Comparison of ENCODE assay signal across 30 cellular contexts in the genomic region with DNA sequence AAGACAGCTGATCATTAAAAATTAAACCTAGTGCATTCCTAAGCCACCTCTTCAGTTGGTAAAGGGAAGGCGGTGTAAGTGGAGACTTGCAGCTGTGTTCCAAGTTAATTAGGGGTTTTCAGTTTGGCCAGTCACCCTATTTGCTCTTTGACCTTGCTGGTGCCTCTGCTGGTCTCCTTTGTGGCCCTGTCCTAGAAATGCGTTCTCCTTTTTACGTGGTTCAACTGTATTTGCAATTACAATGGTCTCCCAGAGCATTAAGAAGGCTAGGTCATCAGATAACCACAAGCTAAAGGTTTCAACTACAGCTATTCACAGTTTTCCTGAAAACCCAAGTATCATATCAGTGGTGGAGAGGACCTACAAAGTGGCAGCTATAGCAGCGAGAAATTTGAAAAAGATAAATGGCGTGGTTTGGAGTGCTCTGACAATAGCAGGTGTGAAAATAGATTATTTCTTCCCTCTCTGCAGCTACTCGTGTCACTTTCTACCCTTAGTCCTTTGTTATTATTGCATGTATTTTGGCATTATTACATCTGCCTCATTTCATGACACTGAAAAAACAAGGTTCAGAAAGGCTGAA.
DNase-seq lines count a peak whose midpoint lies in the region; ATAC-seq, FAIRE-seq and TF ChIP-seq lines count a peak whose summit lies in the region.
"Had no signal": no experiment of that assay in that cellular context is flagged by ENCODE, and none has a peak within 500 bp of the region (broad histone marks: within the 10 kb centered on the region; RNA-seq: fewer than 3 reads in every experiment).

No MANE protein-coding gene starts in this region.

- no peaks in the 10 kb centered on the region for H3K4me1 ChIP-seq in astrocyte (ENCODE audit: insufficient read depth, low read length)
- peaks cover 14% of the 10 kb centered on the region for H3K4me1 ChIP-seq in neural progenitor cell
- H3K4me1 ChIP-seq: esophagus squamous epithelium, pancreas had no signal

- H3K9me3 ChIP-seq in astrocyte (ENCODE audit: insufficient read depth, low read depth, low read length) (no peaks in the 10 kb centered on the region), neural progenitor cell (ENCODE audit: low read depth) (no peaks in the 10 kb centered on the region)
- H3K9me3 ChIP-seq: esophagus squamous epithelium, heart left ventricle, pancreas had no signal

- H3K36me3 Mint-ChIP-seq in astrocyte (ENCODE audit: low read depth, unreplicated experiment) = no peaks in the 10 kb centered on the region
- H3K36me3 Mint-ChIP-seq in neural progenitor cell = no peaks in the 10 kb centered on the region
- H3K36me3 Mint-ChIP-seq: natural killer cell treated with Interleukin-12 subunit alpha and Interleukin-12 subunit beta and Interleukin-15 and Interleukin-18, amount 100 ng/mL, for 72 hours; stimulated activated memory B cell treated with anti-CD40 and anti-IgM and Interleukin-4, amounts not matched to agents 10 μg/mL and 1 μg/mL and 100 μg/mL, for 72 hours had no signal

- H3K36me3 ChIP-seq in astrocyte (ENCODE audit: insufficient read depth, low read length) = no peaks in the 10 kb centered on the region
- no peaks in the 10 kb centered on the region for H3K36me3 ChIP-seq in neural progenitor cell
- H3K36me3 ChIP-seq: esophagus squamous epithelium, heart left ventricle, pancreas, WERI-Rb-1 had no signal

- H3K27ac ChIP-seq in astrocyte (ENCODE audit: low read depth, low read length) (no peak overlapping the region), neural progenitor cell (no peak overlapping the region)
- H3K27ac ChIP-seq: BLaER1 treated with 17β-estradiol and CSF1 and Interleukin-3, amounts not matched to agents 10 nM and 100 nM; esophagus squamous epithelium; heart left ventricle; pancreas; WERI-Rb-1 had no signal

- TF ChIP-seq CTCF in astrocyte (IDR thresholded peaks at IDR 0.05; ENCODE audit: insufficient read depth, low read depth, low read length) = no peak
- no peak for TF ChIP-seq CTCF in neural progenitor cell (IDR thresholded peaks at IDR 0.05)

- H3F3A ChIP-seq in neural progenitor cell (ENCODE audit: low read depth) = peaks cover 5% of the 10 kb centered on the region

- ATAC-seq in GM21825 (IDR thresholded peaks at IDR 0.05; ENCODE audit: unreplicated experiment) (no peak), GM18870 (IDR thresholded peaks at IDR 0.05; ENCODE audit: unreplicated experiment) (no peak)
- ATAC-seq: activated T-cell treated with anti-CD3 and anti-CD28 coated beads, Interleukin-2, amount 50 U/mL, for 4 hours; HCT116; HepG2; natural killer cell treated with Interleukin-12 subunit alpha and Interleukin-12 subunit beta and Interleukin-15 and Interleukin-18, amount 100 ng/mL, for 72 hours; Panc1; pancreas; stimulated activated memory B cell treated with anti-CD40 and anti-IgM and Interleukin-4, amounts not matched to agents 10 μg/mL and 1 μg/mL and 100 μg/mL, for 72 hours had no signal

- no peak for DNase-seq in Jurkat, Clone E6-1 (ENCODE audit: low read depth, low spot score)
- DNase-seq in NCI-H2227 (lab: John Stamatoyannopoulos, UW; ENCODE audit: unreplicated experiment) (peak; percentile 9), astrocyte (ENCODE audit: low read depth) (peak; percentile 17), neural progenitor cell (ENCODE audit: low spot score) (peak; percentile 61), HUDEP-2 (lab: John Stamatoyannopoulos, UW; ENCODE audit: unreplicated experiment in 76 of 76) (no peak)
- DNase-seq: activated CD4-positive, alpha-beta T cell treated with anti-CD3 and anti-CD28 coated beads, Interleukin-2, amount 50 U/mL, for 1 hour; activated gamma-delta T cell; activated T-cell treated with anti-CD3 and anti-CD28 coated beads, Interleukin-2, amount 50 U/mL, for 4 hours; dermis blood vessel endothelial cell; esophagus squamous epithelium; foreskin melanocyte; heart left ventricle; islet precursor cell; NCI-H1930; NCI-H526; pancreas; SHP77 treated with DMSO at 0.1 percent for 48 hours; WERI-Rb-1 had no signal

- H3K4me1 Mint-ChIP-seq in astrocyte (ENCODE audit: low read depth, unreplicated experiment) (peaks cover 33% of the 10 kb centered on the region), neural progenitor cell (peaks cover 19% of the 10 kb centered on the region)
- H3K4me1 Mint-ChIP-seq: stimulated activated memory B cell treated with anti-CD40 and anti-IgM and Interleukin-4, amounts not matched to agents 10 μg/mL and 1 μg/mL and 100 μg/mL, for 72 hours had no signal

- H3K27me3 ChIP-seq in astrocyte (ENCODE audit: insufficient read depth, low read length) (no peaks in the 10 kb centered on the region), neural progenitor cell (no peaks in the 10 kb centered on the region)
- H3K27me3 ChIP-seq: BLaER1 treated with 17β-estradiol and CSF1 and Interleukin-3, amounts not matched to agents 10 nM and 100 nM; esophagus squamous epithelium; heart left ventricle; pancreas had no signal

- no peak overlapping the region for H3K27ac Mint-ChIP-seq in astrocyte (ENCODE audit: unreplicated experiment)
- peak overlapping the region; percentile 50 for H3K27ac Mint-ChIP-seq in neural progenitor cell
- H3K27ac Mint-ChIP-seq: natural killer cell treated with Interleukin-12 subunit alpha and Interleukin-12 subunit beta and Interleukin-15 and Interleukin-18, amount 100 ng/mL, for 72 hours; stimulated activated memory B cell treated with anti-CD40 and anti-IgM and Interleukin-4, amounts not matched to agents 10 μg/mL and 1 μg/mL and 100 μg/mL, for 72 hours; T-helper 2 cell treated with Interferon-gamma antibody and Interleukin-4, amounts not matched to agents 5 μg/mL and 100 μg/mL, for 36 hours had no signal

- H3K4me2 ChIP-seq in astrocyte (ENCODE audit: low read length) (no peak overlapping the region), neural progenitor cell (peak overlapping the region; percentile 30)

- no peak for FAIRE-seq in astrocyte (lab: Jason Lieb, UNC)
- FAIRE-seq: endometrium, GM12892, HepG2, pancreas had no signal

- H3K9ac ChIP-seq in astrocyte (ENCODE audit: low read length) (no peak overlapping the region), neural progenitor cell (no peak overlapping the region)
- H3K9ac ChIP-seq: BLaER1 treated with 17β-estradiol and CSF1 and Interleukin-3, amounts not matched to agents 10 nM and 100 nM had no signal

- H3K79me2 ChIP-seq in astrocyte (ENCODE audit: insufficient read depth, low read length) = no peaks in the 10 kb centered on the region
- no peaks in the 10 kb centered on the region for H3K79me2 ChIP-seq in neural progenitor cell (ENCODE audit: low read depth)

- H3K27me3 Mint-ChIP-seq in astrocyte (ENCODE audit: low read depth, unreplicated experiment) = no peaks in the 10 kb centered on the region
- H3K27me3 Mint-ChIP-seq in neural progenitor cell (ENCODE audit: insufficient read depth, low read depth) = no peaks in the 10 kb centered on the region

- H2AFZ ChIP-seq in astrocyte (ENCODE audit: low read depth, low read length) = no peak overlapping the region
- no peak overlapping the region for H2AFZ ChIP-seq in neural progenitor cell (replicated peaks)

- H3K4me3 ChIP-seq in Jurkat, Clone E6-1 (ENCODE audit: low read length) = peak overlapping the region; percentile 24
- no peak overlapping the region for H3K4me3 ChIP-seq in astrocyte (ENCODE audit: insufficient read depth, low read depth, low read length)
- H3K4me3 ChIP-seq in neural progenitor cell = no peak overlapping the region
- H3K4me3 ChIP-seq: BLaER1 treated with 17β-estradiol and CSF1 and Interleukin-3, amounts not matched to agents 10 nM and 100 nM; esophagus squamous epithelium; heart left ventricle; pancreas; skin epidermis had no signal

- H3K4me3 Mint-ChIP-seq in astrocyte (ENCODE audit: unreplicated experiment) (no peak overlapping the region), neural progenitor cell (no peak overlapping the region)
- H3K4me3 Mint-ChIP-seq: activated T-cell treated with anti-CD3 and anti-CD28 coated beads, Interleukin-2, amount 50 U/mL, for 4 hours; natural killer cell treated with Interleukin-12 subunit alpha and Interleukin-12 subunit beta and Interleukin-15 and Interleukin-18, amount 100 ng/mL, for 72 hours; stimulated activated memory B cell treated with anti-CD40 and anti-IgM and Interleukin-4, amounts not matched to agents 10 μg/mL and 1 μg/mL and 100 μg/mL, for 72 hours; T-helper 2 cell treated with Interferon-gamma antibody and Interleukin-4, amounts not matched to agents 5 μg/mL and 100 μg/mL, for 36 hours had no signal

- H4K20me1 ChIP-seq in astrocyte (ENCODE audit: insufficient read depth, low read length) (no peaks in the 10 kb centered on the region), neural progenitor cell (ENCODE audit: low read depth) (peaks cover 20% of the 10 kb centered on the region)
- H4K20me1 ChIP-seq: BLaER1 treated with 17β-estradiol and CSF1 and Interleukin-3, amounts not matched to agents 10 nM and 100 nM had no signal

- H3K9me3 Mint-ChIP-seq in astrocyte (ENCODE audit: unreplicated experiment) = peaks cover 3% of the 10 kb centered on the region
- peaks cover 3% of the 10 kb centered on the region for H3K9me3 Mint-ChIP-seq in neural progenitor cell

Comparison
In these comparisons a context has a peak if more than half of its experiments do, and no peak if none do; other contexts are left out.
1. DNase-seq: peak in NCI-H2227 (single experiment), astrocyte (single experiment) and neural progenitor cell (single experiment); none in Jurkat, Clone E6-1 (single experiment) and HUDEP-2 (0 of 76).